ENCODE assay signal across 26 cellular contexts in genomic region chr10:88125766-88126165, GRCh38.
"Had no signal": no experiment of that assay in that cellular context is flagged by ENCODE, and none has a peak within 500 bp of the region (broad histone marks: within the 10 kb centered on the region; RNA-seq: fewer than 3 reads in every experiment).

No MANE protein-coding gene starts in this region.

- H3K4me1 ChIP-seq: SJCRH30 had no signal

- H3K4me3 ChIP-seq: cardiac muscle cell, SJCRH30 had no signal

- H3K36me3 ChIP-seq: cardiac muscle cell, SJCRH30 had no signal

- H3K9me3 ChIP-seq: SJCRH30 had no signal

- FAIRE-seq: astrocyte had no signal

- H3K27me3 ChIP-seq: cardiac muscle cell, SJCRH30 had no signal

- DNase-seq: activated CD4-positive, alpha-beta memory T cell treated with anti-CD3 and anti-CD28 coated beads for 36 hours; activated CD4-positive, alpha-beta T cell treated with anti-CD3 and anti-CD28 coated beads for 48 hours; activated CD4-positive, CD25-positive, alpha-beta regulatory T cell treated with anti-CD3 and anti-CD28 coated beads, Interleukin-2, amount 50 U/mL, for 72 hours; activated CD8-positive, alpha-beta memory T cell treated with anti-CD3 and anti-CD28 coated beads for 24 hours; activated gamma-delta T cell; activated naive CD4-positive, alpha-beta T cell treated with anti-CD3 and anti-CD28 coated beads for 36 hours; activated T-cell treated with anti-CD3 and anti-CD28 coated beads for 4 hours; activated T-cell treated with anti-CD3 and anti-CD28 coated beads, Interleukin-2, amount 50 U/mL, for 48 hours; amygdala; KG1; NCI-H1092 treated with DMSO at 0.1 percent for 48 hours; NCI-H1417 treated with DMSO at 0.1 percent for 48 hours; NCI-H1694 treated with DMSO at 0.1 percent for 48 hours; NCI-H2029 treated with DMSO at 0.1 percent for 48 hours; NCI-H2171; NCI-H2227 treated with DMSO at 0.1 percent for 48 hours; NCI-H446 treated with DMSO at 0.1 percent for 48 hours; NCI-H524 treated with DMSO at 0.1 percent for 48 hours; NCI-H82; Right ventricle myocardium superior; T-helper 17 cell; T-helper 9 cell had no signal

- H3K27ac ChIP-seq: cardiac muscle cell, RWPE1, SJCRH30 had no signal
